ENCODE assay signal across 17 cellular contexts in genomic region chr10:130858626-130859025, GRCh38.
"Had no signal": no experiment of that assay in that cellular context is flagged by ENCODE, and none has a peak within 500 bp of the region (broad histone marks: within the 10 kb centered on the region; RNA-seq: fewer than 3 reads in every experiment).

No MANE protein-coding gene starts in this region.

- H3K4me1 Mint-ChIP-seq: mesothelial cell of epicardium had no signal

- H3K27me3 ChIP-seq: colonic mucosa, foreskin keratinocyte, left lung had no signal

- H3K27me3 Mint-ChIP-seq: dendritic cell treated with granulocyte-macrophage colony-stimulating factor and Interleukin-4, amounts not matched to agents 40 ng/mL and 50 ng/mL, for 4 days had no signal

- H3K4me3 Mint-ChIP-seq: dendritic cell treated with granulocyte-macrophage colony-stimulating factor and Interleukin-4, amounts not matched to agents 40 ng/mL and 50 ng/mL, for 4 days; mesothelial cell of epicardium had no signal

- H3K27ac ChIP-seq: colonic mucosa, esophagus muscularis mucosa, foreskin keratinocyte, gastroesophageal sphincter, heart left ventricle, left lung, lower lobe of right lung had no signal

- H3K36me3 Mint-ChIP-seq: mesothelial cell of epicardium had no signal

- DNase-seq: colonic mucosa; cortex of kidney; effector CD4-positive, alpha-beta T cell; effector memory CD4-positive, alpha-beta T cell; foreskin keratinocyte; heart left ventricle; hippocampal formation; left cardiac atrium; left lung; left ventricle myocardium superior; lower lobe of right lung; mesenchymal stem cell; mucosa of descending colon had no signal

- H3K27ac Mint-ChIP-seq: dendritic cell treated with granulocyte-macrophage colony-stimulating factor and Interleukin-4, amounts not matched to agents 40 ng/mL and 50 ng/mL, for 4 days; mesothelial cell of epicardium had no signal

- H3K9me3 ChIP-seq: colonic mucosa had no signal

- H3K4me3 ChIP-seq: colonic mucosa, esophagus muscularis mucosa, gastroesophageal sphincter, heart left ventricle, left lung, lower lobe of right lung, mucosa of descending colon had no signal

- H3K4me1 ChIP-seq: colonic mucosa, esophagus muscularis mucosa, foreskin keratinocyte, gastroesophageal sphincter, heart left ventricle, left lung, lower lobe of right lung had no signal

- ATAC-seq: foreskin keratinocyte, gastroesophageal sphincter, heart left ventricle, left cardiac atrium, left lung, left ventricle myocardium superior, mucosa of descending colon had no signal

- H3K36me3 ChIP-seq: colonic mucosa, esophagus muscularis mucosa, gastroesophageal sphincter, heart left ventricle, left lung, lower lobe of right lung had no signal
